ENCODE assay signal across 15 cellular contexts in the genomic region with DNA sequence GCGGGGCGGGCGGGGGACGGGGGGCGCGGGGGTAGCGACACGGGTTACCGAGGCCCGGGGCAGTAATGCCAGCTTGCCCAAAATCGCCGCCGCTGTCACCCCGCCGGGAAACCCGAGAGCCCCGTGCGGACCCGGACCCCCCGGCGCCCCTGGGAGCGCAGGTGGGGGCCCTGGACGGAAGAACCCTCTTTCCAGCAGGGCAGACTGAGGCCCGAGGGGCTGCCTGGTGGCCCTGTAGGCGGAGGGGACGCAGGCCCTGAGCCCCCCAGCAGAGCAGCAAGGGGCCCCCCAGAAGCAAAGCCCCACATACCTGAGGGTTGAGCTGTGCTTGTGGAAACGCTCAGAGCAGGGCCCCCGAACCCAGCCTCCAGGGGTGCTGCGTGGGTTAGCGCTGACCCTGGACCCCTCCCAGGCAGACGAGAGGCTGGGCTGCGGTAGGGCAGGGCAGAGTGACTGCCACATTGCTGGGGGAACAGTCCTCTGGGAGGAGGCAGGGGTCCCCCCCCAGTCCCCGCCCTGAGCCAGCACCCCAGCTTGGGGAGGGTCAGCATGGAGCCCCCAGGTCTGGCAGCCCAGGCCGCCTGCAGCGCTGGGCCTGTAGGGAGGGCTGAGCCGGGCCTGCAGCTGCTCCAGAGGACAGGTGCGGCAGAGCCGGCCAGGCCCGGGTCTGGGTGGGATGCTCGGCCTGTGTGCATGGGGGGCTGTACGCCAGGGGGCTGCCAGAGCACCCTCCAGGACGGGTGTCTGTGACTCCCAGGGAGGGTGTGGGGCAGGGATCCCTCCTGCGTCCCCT. TPM values are rescaled to one million over a fixed set of nuclear protein-coding genes. Genes with fewer than 3 reads are reported as not detected.
A peak's percentile ranks its signal among the peaks of the same experiment; 100 is the strongest.
DNase-seq lines count a peak whose midpoint lies in the region; ATAC-seq and TF ChIP-seq lines count a peak whose summit lies in the region.
"Had no signal": no experiment of that assay in that cellular context is flagged by ENCODE, and none has a peak within 500 bp of the region (broad histone marks: within the 10 kb centered on the region; RNA-seq: fewer than 3 reads in every experiment).

No MANE protein-coding gene starts in this region.

- H3K36me3 ChIP-seq in BLaER1 treated with 17β-estradiol and CSF1 and Interleukin-3, amounts not matched to agents 10 nM and 100 nM = no peaks in the 10 kb centered on the region; a peak in 2 of 22 replicates
- H3K36me3 ChIP-seq in body of pancreas (replicated peaks in 1 of 2; ENCODE audit: insufficient read depth in 1 of 2, low read depth in 2 of 2) = no peaks in the 10 kb centered on the region

- TF ChIP-seq POLR2A in body of pancreas (IDR thresholded peaks at IDR 0.05) = no peak

- H3K4me1 ChIP-seq in BLaER1 treated with 17β-estradiol and CSF1 and Interleukin-3, amounts not matched to agents 10 nM and 100 nM = peaks cover 21 to 63% (median 55%) of the 10 kb centered on the region in 10 experiments
- peaks cover 42% of the 10 kb centered on the region for H3K4me1 ChIP-seq in body of pancreas

- H3K4me3 ChIP-seq in BLaER1 treated with 17β-estradiol and CSF1 and Interleukin-3, amounts not matched to agents 10 nM and 100 nM = peak overlapping the region in 3 of 10 experiments; percentile 14 to 39 (median 31); a peak in 1 of 20 replicates
- H3K4me3 ChIP-seq in body of pancreas (peak overlapping the region; percentile 33 to 54), skeletal muscle cell (ENCODE audit: low read depth, low read length) (peak overlapping the region; percentile 45)

- no peak for TF ChIP-seq CTCF in body of pancreas (IDR thresholded peaks at IDR 0.05)

- 14 to 18% methylated on average over 3 to 34 of the region's 43 CpGs for WGBS in body of pancreas, 2 donors

- H3K9me3 ChIP-seq in BLaER1 treated with 17β-estradiol and CSF1 and Interleukin-3, amounts not matched to agents 10 nM and 100 nM (replicated peaks in 1 of 11) = peaks cover 5 to 22% (median 12%) of the 10 kb centered on the region in 11 experiments; a peak in 20 of 22 replicates
- H3K9me3 ChIP-seq in body of pancreas = no peaks in the 10 kb centered on the region
- H3K9me3 ChIP-seq: SK-N-SH had no signal

- peak overlapping the region; percentile 61 to 83 (median 76); a peak in 21 of 22 replicates for H3K4me2 ChIP-seq in BLaER1 treated with 17β-estradiol and CSF1 and Interleukin-3, amounts not matched to agents 10 nM and 100 nM
- H3K4me2 ChIP-seq: SK-N-SH had no signal

- intact Hi-C loops in body of pancreas (cut with DNase I) = no loop called here
- intact Hi-C loops in left colon (cut with DNase I, micrococcal nuclease) = no loop called here

- peaks cover 0 to 39% (median 0%) of the 10 kb centered on the region in 11 experiments; a peak in 8 of 22 replicates for H4K20me1 ChIP-seq in BLaER1 treated with 17β-estradiol and CSF1 and Interleukin-3, amounts not matched to agents 10 nM and 100 nM

- no peak overlapping the region for H3K27ac ChIP-seq in BLaER1 treated with 17β-estradiol and CSF1 and Interleukin-3, amounts not matched to agents 10 nM and 100 nM
- peak overlapping the region in 3 of 4 donors; percentile 58 to 81 (median 77) for H3K27ac ChIP-seq in body of pancreas

- ATAC-seq in body of pancreas = no peak
- ATAC-seq in left colon = peak; percentile 7
- no peak for ATAC-seq in GM21825 (IDR thresholded peaks at IDR 0.05; ENCODE audit: unreplicated experiment)

- no peak for DNase-seq in body of pancreas
- DNase-seq in left colon = no peak
- DNase-seq in skeletal muscle cell (ENCODE audit: low read depth) = no peak
- no peak for DNase-seq in RKO (ENCODE audit: low spot score)
- DNase-seq in NCI-H187 treated with DMSO at 0.1 percent for 48 hours (lab: John Stamatoyannopoulos, UW) = no peak
- no peak for DNase-seq in effector CD8-positive, alpha-beta T cell (lab: John Stamatoyannopoulos, UW)
- DNase-seq: activated gamma-delta T cell treated with Interleukin-2 at 50 U/mL for 16 hours, DMS 273 treated with DMSO at 0.1 percent for 48 hours, KBM-7, NCI-H1436 treated with DMSO at 0.1 percent for 48 hours had no signal

- peaks cover 23 to 50% (median 39%) of the 10 kb centered on the region in 11 experiments for H3K27me3 ChIP-seq in BLaER1 treated with 17β-estradiol and CSF1 and Interleukin-3, amounts not matched to agents 10 nM and 100 nM
- no peaks in the 10 kb centered on the region for H3K27me3 ChIP-seq in body of pancreas

- peak overlapping the region in 1 of 11 experiments; percentile 44; a peak in 1 of 22 replicates for H3K9ac ChIP-seq in BLaER1 treated with 17β-estradiol and CSF1 and Interleukin-3, amounts not matched to agents 10 nM and 100 nM
- H3K9ac ChIP-seq: SK-N-SH had no signal

RNA-seq across cellular contexts. Expression of a gene that starts 0.6 kb away (rescaled TPM):
- 1 to 10 TPM; 6.3 to 7.0 TPM for total RNA-seq in body of pancreas
- total RNA-seq in left colon = under 1 TPM; 0.24 to 0.70 TPM
- total RNA-seq: fibroblast of villous mesenchyme, progenitor cell of endocrine pancreas had no signal

RNA-seq across cellular contexts. Expression of a gene that starts 22.0 kb away (rescaled TPM):
- under 1 TPM in 1 of 2 donors, not detected in 1; 0.78 TPM for total RNA-seq in body of pancreas
- not detected for total RNA-seq in left colon
- total RNA-seq: fibroblast of villous mesenchyme had no signal

Comparison
In these comparisons a context has a peak if more than half of its experiments do, and no peak if none do; other contexts are left out.
1. H3K27ac ChIP-seq: peak in body of pancreas (3 of 4); none in BLaER1 treated with 17β-estradiol and CSF1 and Interleukin-3, amounts not matched to agents 10 nM and 100 nM (0 of 11).
2. RNA of a gene that starts 0.6 kb away (total RNA-seq): 6.3 to 7.0 TPM in body of pancreas; 0.24 to 0.70 TPM in left colon; every median in the first group is over 4 times any median in the second.